In the genomic region with DNA sequence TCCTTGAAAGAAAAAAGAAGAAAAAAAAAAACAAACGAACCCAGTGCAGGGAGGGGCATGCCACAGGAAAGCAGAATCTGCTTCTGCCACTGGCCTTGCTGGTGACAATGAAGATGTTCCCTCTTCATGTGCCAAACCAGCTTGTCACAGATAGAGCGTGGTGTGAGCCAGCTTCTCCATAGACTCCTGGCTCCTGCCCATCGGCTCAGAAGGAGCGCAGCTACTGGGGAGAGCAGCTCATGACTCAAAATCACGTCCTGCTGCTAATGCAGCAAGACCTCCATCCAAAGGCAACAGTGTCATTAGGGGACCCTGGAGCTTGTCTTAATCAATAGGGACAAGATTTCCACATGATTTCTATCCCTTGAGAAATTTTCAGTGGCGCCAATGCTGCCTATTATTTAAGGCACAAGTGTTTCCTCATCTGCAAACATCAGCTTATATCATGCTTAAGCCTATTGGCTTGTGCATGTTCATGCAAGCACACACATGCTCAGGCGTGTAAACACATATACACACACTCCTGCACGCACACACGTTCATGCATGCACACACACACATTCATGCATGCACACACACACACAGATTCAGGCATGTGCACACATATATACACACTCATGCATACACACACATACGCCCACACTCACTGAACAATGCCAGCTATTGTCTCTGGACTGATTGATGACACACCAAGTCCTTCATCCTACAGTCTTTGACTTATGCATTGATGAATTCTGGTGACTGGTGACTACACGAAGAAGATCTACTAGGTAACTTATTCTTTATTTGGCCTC, we compare ENCODE assay signal across 31 cellular contexts.
A peak's percentile ranks its signal among the peaks of the same experiment; 100 is the strongest.
DNase-seq lines count a peak whose midpoint lies in the region; ATAC-seq and TF ChIP-seq lines count a peak whose summit lies in the region.
"Had no signal": no experiment of that assay in that cellular context is flagged by ENCODE, and none has a peak within 500 bp of the region (broad histone marks: within the 10 kb centered on the region; RNA-seq: fewer than 3 reads in every experiment).

No MANE protein-coding gene starts in this region.

- TF ChIP-seq CTCF in adrenal gland (IDR thresholded peaks at IDR 0.05) = no peak

- H3K27ac Mint-ChIP-seq in CD4-positive, alpha-beta memory T cell = no peak overlapping the region
- H3K27ac Mint-ChIP-seq: activated CD4-positive, alpha-beta T cell treated with anti-CD3 and anti-CD28 coated beads, Interleukin-2, amount 10 ng/mL, durations not matched to agents 7 days and 5 days; activated CD8-positive, alpha-beta memory T cell treated with anti-CD3 and anti-CD28 coated beads, Interleukin-2, amount 10 ng/mL, durations not matched to agents 7 days and 5 days; activated T-helper 1 cell treated with anti-CD3 and anti-CD28 coated beads, Interleukin-12 subunit alpha, Interleukin-12 subunit beta, Interleukin-2, Interleukin-4 antibody, amounts not matched to agents 30 ng/mL and 10 ng/mL and 1 ng/mL, durations not matched to agents 14 hours and 24 hours and 36 hours; effector memory CD8-positive, alpha-beta T cell; immature natural killer cell; WTC11 had no signal

- H3K4me3 ChIP-seq in adrenal gland = no peak overlapping the region
- no peak overlapping the region for H3K4me3 ChIP-seq in CD4-positive, alpha-beta memory T cell (ENCODE audit: low read length in 2 of 2)
- H3K4me3 ChIP-seq: breast epithelium, coronary artery, esophagus squamous epithelium, gastroesophageal sphincter, K562, MG63, skin epidermis, thoracic aorta, uterus had no signal

- DNase-seq in AG20443 (ENCODE audit: low spot score) (peak; percentile 60), G401 (ENCODE audit: low spot score) (peak; percentile 62), adrenal gland (peak; percentile 51 to 86 (median 76)), foreskin melanocyte (peak; percentile 29)
- DNase-seq in activated T-cell treated with anti-CD3 and anti-CD28 coated beads, Interleukin-2, amount 50 U/mL, for 4 hours = no peak
- no peak for DNase-seq in activated T-cell treated with anti-CD3 and anti-CD28 coated beads, Interleukin-2, amount 50 U/mL, for 1 hour
- DNase-seq in CD4-positive, alpha-beta memory T cell = no peak
- DNase-seq: activated CD4-positive, alpha-beta T cell treated with anti-CD3 and anti-CD28 coated beads, Interleukin-2, amount 10 ng/mL, durations not matched to agents 7 days and 5 days; activated CD8-positive, alpha-beta memory T cell treated with anti-CD3 and anti-CD28 coated beads, Interleukin-2, amount 10 ng/mL, durations not matched to agents 7 days and 5 days; activated naive CD4-positive, alpha-beta T cell treated with anti-CD3 and anti-CD28 coated beads, Interleukin-2, amount 50 U/mL, for 16 hours; effector memory CD8-positive, alpha-beta T cell; esophagus squamous epithelium; hippocampal formation; immature natural killer cell; MG63; NCI-H2029; NCI-H2227 treated with DMSO at 0.1 percent for 48 hours; NK-92 treated with Interleukin-12 subunit alpha and Interleukin-12 subunit beta, amount 100 ng/mL, for 24 hours; nucleus accumbens; stimulated activated naive CD8-positive, alpha-beta T cell treated with anti-CD3 and anti-CD28 coated beads, Interleukin-15, Interleukin-2, amounts not matched to agents 100 U/mL and 50 U/mL, for 24 hours; T1000; uterus had no signal

- WGBS in adrenal gland, 4 donors = 68 to 83% (median 72%) methylated on average over 10 to 11 of the region's 11 CpGs

- H3K36me3 Mint-ChIP-seq in activated T-cell treated with anti-CD3 and anti-CD28 coated beads, Interleukin-2, amount 50 U/mL, for 4 hours (ENCODE audit: insufficient read depth) = no peaks in the 10 kb centered on the region
- no peaks in the 10 kb centered on the region for H3K36me3 Mint-ChIP-seq in CD4-positive, alpha-beta memory T cell
- H3K36me3 Mint-ChIP-seq: activated CD8-positive, alpha-beta memory T cell treated with anti-CD3 and anti-CD28 coated beads, Interleukin-2, amount 10 ng/mL, durations not matched to agents 7 days and 5 days; immature natural killer cell; WTC11 had no signal

- TF ChIP-seq POLR2A in adrenal gland (IDR thresholded peaks at IDR 0.05) = no peak

- no peaks in the 10 kb centered on the region for H3K9me3 Mint-ChIP-seq in activated T-cell treated with anti-CD3 and anti-CD28 coated beads, Interleukin-2, amount 50 U/mL, for 4 hours
- H3K9me3 Mint-ChIP-seq in CD4-positive, alpha-beta memory T cell = peaks cover 0 to 1% (median 0%) of the 10 kb centered on the region in 8 donors
- H3K9me3 Mint-ChIP-seq: activated CD4-positive, alpha-beta T cell treated with anti-CD3 and anti-CD28 coated beads, Interleukin-2, amount 10 ng/mL, durations not matched to agents 7 days and 5 days; activated T-helper 1 cell treated with anti-CD3 and anti-CD28 coated beads, Interleukin-12 subunit alpha, Interleukin-12 subunit beta, Interleukin-2, Interleukin-4 antibody, amounts not matched to agents 30 ng/mL and 10 ng/mL and 1 ng/mL, durations not matched to agents 14 hours and 24 hours and 36 hours; effector memory CD8-positive, alpha-beta T cell; immature natural killer cell; WTC11 had no signal

- in situ Hi-C loops in G401 (cut with HindIII; ENCODE audit: low sequenced_read_pairs) = no loop called here

- H3K36me3 ChIP-seq in adrenal gland (replicated peaks in 1 of 2) = no peaks in the 10 kb centered on the region
- no peaks in the 10 kb centered on the region for H3K36me3 ChIP-seq in CD4-positive, alpha-beta memory T cell (ENCODE audit: insufficient read depth, low read length)
- H3K36me3 ChIP-seq: breast epithelium, esophagus squamous epithelium, gastroesophageal sphincter, MG63, thoracic aorta, uterus had no signal

- H3K27me3 Mint-ChIP-seq in activated T-cell treated with anti-CD3 and anti-CD28 coated beads, Interleukin-2, amount 50 U/mL, for 4 hours (ENCODE audit: low read depth) = no peaks in the 10 kb centered on the region
- no peaks in the 10 kb centered on the region for H3K27me3 Mint-ChIP-seq in CD4-positive, alpha-beta memory T cell
- H3K27me3 Mint-ChIP-seq: activated CD4-positive, alpha-beta T cell treated with anti-CD3 and anti-CD28 coated beads, Interleukin-2, amount 10 ng/mL, durations not matched to agents 7 days and 5 days; activated CD8-positive, alpha-beta memory T cell treated with anti-CD3 and anti-CD28 coated beads, Interleukin-2, amount 10 ng/mL, durations not matched to agents 7 days and 5 days; effector memory CD8-positive, alpha-beta T cell had no signal

- CTCF ChIA-PET in CD4-positive, alpha-beta memory T cell (lab: Charles Lee; ENCODE audit: partially characterized antibody) = no interaction called here

- H3K9me3 ChIP-seq in adrenal gland (replicated peaks in 1 of 3) = no peaks in the 10 kb centered on the region
- H3K9me3 ChIP-seq in CD4-positive, alpha-beta memory T cell (ENCODE audit: control insufficient read depth in 1 of 2, low read length in 2 of 2) = no peaks in the 10 kb centered on the region
- H3K9me3 ChIP-seq: breast epithelium, esophagus squamous epithelium, gastroesophageal sphincter, MG63, thoracic aorta, uterus had no signal

- intact Hi-C loops in adrenal gland (cut with DNase I) = no loop called here
- intact Hi-C loops in CD4-positive, alpha-beta memory T cell (cut with micrococcal nuclease) = loop anchor here (2.0 to 10.0 kb wide), 2 partner anchors 475 to 683 kb away; a partner anchor contains a TSS

- no peak overlapping the region for H3K4me3 Mint-ChIP-seq in activated T-cell treated with anti-CD3 and anti-CD28 coated beads, Interleukin-2, amount 50 U/mL, for 4 hours
- H3K4me3 Mint-ChIP-seq in CD4-positive, alpha-beta memory T cell = no peak overlapping the region
- H3K4me3 Mint-ChIP-seq: activated CD4-positive, alpha-beta T cell treated with anti-CD3 and anti-CD28 coated beads, Interleukin-2, amount 10 ng/mL, durations not matched to agents 7 days and 5 days; activated CD8-positive, alpha-beta memory T cell treated with anti-CD3 and anti-CD28 coated beads, Interleukin-2, amount 10 ng/mL, durations not matched to agents 7 days and 5 days; activated T-helper 1 cell treated with anti-CD3 and anti-CD28 coated beads, Interleukin-12 subunit alpha, Interleukin-12 subunit beta, Interleukin-2, Interleukin-4 antibody, amounts not matched to agents 30 ng/mL and 10 ng/mL and 1 ng/mL, durations not matched to agents 14 hours and 24 hours and 36 hours; effector memory CD8-positive, alpha-beta T cell; immature natural killer cell; WTC11 had no signal

- H3K27ac ChIP-seq in adrenal gland = no peak overlapping the region
- no peak overlapping the region for H3K27ac ChIP-seq in CD4-positive, alpha-beta memory T cell (ENCODE audit: low read depth, low read length)
- H3K27ac ChIP-seq: breast epithelium, coronary artery, esophagus squamous epithelium, gastroesophageal sphincter, skin epidermis, thoracic aorta, uterus had no signal

- POLR2A ChIA-PET in CD4-positive, alpha-beta memory T cell (lab: Charles Lee; ENCODE audit: partially characterized antibody) = no interaction called here

- peaks cover 10% of the 10 kb centered on the region for H3K4me1 Mint-ChIP-seq in activated T-cell treated with anti-CD3 and anti-CD28 coated beads, Interleukin-2, amount 50 U/mL, for 4 hours (ENCODE audit: low read depth)
- peaks cover 4 to 16% (median 5%) of the 10 kb centered on the region in 4 donors for H3K4me1 Mint-ChIP-seq in CD4-positive, alpha-beta memory T cell

- no peaks in the 10 kb centered on the region for H3K27me3 ChIP-seq in adrenal gland
- H3K27me3 ChIP-seq in CD4-positive, alpha-beta memory T cell (ENCODE audit: insufficient read depth, low read length) = no peaks in the 10 kb centered on the region
- H3K27me3 ChIP-seq: breast epithelium, esophagus squamous epithelium, gastroesophageal sphincter, MG63, uterus had no signal

- no peak for ATAC-seq in activated T-cell treated with anti-CD3 and anti-CD28 coated beads, Interleukin-2, amount 50 U/mL, for 4 hours
- ATAC-seq: activated CD8-positive, alpha-beta memory T cell treated with anti-CD3 and anti-CD28 coated beads, Interleukin-2, amount 10 ng/mL, durations not matched to agents 7 days and 5 days; effector memory CD8-positive, alpha-beta T cell; gastroesophageal sphincter; left lobe of liver; stimulated activated naive CD8-positive, alpha-beta T cell treated with anti-CD3 and anti-CD28 coated beads, Interleukin-15, Interleukin-2, amounts not matched to agents 100 U/mL and 50 U/mL, for 24 hours; WTC11 had no signal

- peaks cover 5 to 18% of the 10 kb centered on the region in 2 donors for H3K4me1 ChIP-seq in adrenal gland (replicated peaks in 1 of 2)
- H3K4me1 ChIP-seq in CD4-positive, alpha-beta memory T cell (ENCODE audit: insufficient read depth, low read length) = no peaks in the 10 kb centered on the region
- H3K4me1 ChIP-seq: breast epithelium, uterus had no signal

Comparison
In these comparisons a context has a peak if more than half of its experiments do, and no peak if none do; other contexts are left out.
1. DNase-seq: peak in AG20443 (single experiment), G401 (single experiment), adrenal gland (7 of 7) and foreskin melanocyte (single experiment); none in activated T-cell treated with anti-CD3 and anti-CD28 coated beads, Interleukin-2, amount 50 U/mL, for 4 hours (single experiment), activated T-cell treated with anti-CD3 and anti-CD28 coated beads, Interleukin-2, amount 50 U/mL, for 1 hour (single experiment) and CD4-positive, alpha-beta memory T cell (0 of 5).